ENCODE assay signal across 7 cellular contexts in the genomic region with DNA sequence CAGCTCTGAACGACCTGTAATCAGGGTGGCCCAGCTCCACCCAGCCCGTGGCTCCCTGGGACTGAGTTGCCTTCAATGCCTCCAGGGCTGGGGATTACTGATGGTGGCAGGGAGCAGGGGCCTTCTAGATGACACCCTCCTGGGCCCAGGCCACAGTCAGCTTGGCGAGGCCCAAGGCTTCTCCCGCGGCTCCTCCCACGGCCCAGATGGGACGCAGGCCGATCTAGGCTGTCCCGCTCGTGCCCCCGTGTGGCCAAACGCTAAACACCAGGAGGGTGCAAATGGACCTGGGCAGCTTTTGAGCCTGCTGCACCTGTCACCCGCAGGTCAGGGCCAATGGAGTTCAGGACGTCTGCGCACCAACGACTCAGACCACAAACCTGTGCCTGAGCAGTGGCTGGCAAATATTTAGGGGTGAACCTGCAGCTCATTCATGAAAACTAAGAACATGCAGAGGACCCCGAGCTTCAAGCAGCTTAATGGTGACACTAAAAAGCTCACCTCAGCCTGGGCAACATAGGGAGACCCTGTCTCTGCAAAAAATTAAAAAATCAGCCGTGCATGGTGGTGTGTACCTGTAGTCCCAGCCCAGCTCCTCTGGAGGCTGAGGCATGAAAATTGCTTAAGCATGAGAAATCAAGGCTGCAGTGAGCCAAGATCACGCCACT. TPM values are rescaled to one million over a fixed set of nuclear protein-coding genes. Genes with fewer than 3 reads are reported as not detected.
A peak's percentile ranks its signal among the peaks of the same experiment; 100 is the strongest.
DNase-seq lines count a peak whose midpoint lies in the region; ATAC-seq and TF ChIP-seq lines count a peak whose summit lies in the region.

No MANE protein-coding gene starts in this region.

- H3K36me3 ChIP-seq in left ventricle myocardium inferior, result no peaks in the 10 kb centered on the region

- no peak overlapping the region for H3K4me3 Mint-ChIP-seq in T-helper 17 cell

- DNase-seq in GM13976 (ENCODE audit: low spot score) (peak; percentile 90), NB4 (ENCODE audit: low read depth) (peak; percentile 78), T-helper 17 cell (peak; percentile 53 to 75 (median 57)), amniotic epithelial cell (ENCODE audit: low read depth) (peak; percentile 67), left ventricle myocardium inferior (peak; percentile 89), renal cortical epithelial cell (ENCODE audit: low read depth) (peak; percentile 52)

- H3K27me3 ChIP-seq in left ventricle myocardium inferior (ENCODE audit: low read depth), result no peaks in the 10 kb centered on the region

- no peak overlapping the region for H3K27ac Mint-ChIP-seq in T-helper 17 cell

- H3K4me3 ChIP-seq in NB4 (ENCODE audit: low read depth, low read length) (no peak overlapping the region), left ventricle myocardium inferior (no peak overlapping the region)

- peaks cover 8% of the 10 kb centered on the region for H3K4me1 Mint-ChIP-seq in T-helper 17 cell

- H3K4me1 ChIP-seq in left ventricle myocardium inferior, result peaks cover 12% of the 10 kb centered on the region

- in situ Hi-C loops in GM13976 (cut with MboI; ENCODE audit: low sequenced_read_pairs, unreplicated experiment), result loop anchor here (5.0 to 25.0 kb wide), 2 partner anchors 181 to 786 kb away; partner anchors contain the start of gene AKR1E2

- H3K27ac ChIP-seq in left ventricle myocardium inferior (replicated peaks), result peak overlapping the region; percentile 13

- no peak for TF ChIP-seq POLR2A in NB4 (IDR thresholded peaks at IDR 0.05; ENCODE audit: extremely low read depth, insufficient read length)

- H3K9me3 ChIP-seq in T-helper 17 cell (ENCODE audit: control insufficient read depth, low read length, poor library complexity, severe bottlenecking) (no peaks in the 10 kb centered on the region), left ventricle myocardium inferior (replicated peaks) (no peaks in the 10 kb centered on the region)

- ATAC-seq in HG02571 (IDR thresholded peaks at IDR 0.05; ENCODE audit: unreplicated experiment) (peak; percentile 85), T-helper 17 cell (peak; percentile 97)

- H3K27me3 Mint-ChIP-seq in T-helper 17 cell, result peaks cover 5% of the 10 kb centered on the region

- TF ChIP-seq CTCF in GM13976 (IDR thresholded peaks at IDR 0.05; ENCODE audit: borderline replicate concordance, control extremely low read depth, extremely low read depth, insufficient read depth, missing control alignments) (peak; percentile 95), NB4 (IDR thresholded peaks at IDR 0.05; ENCODE audit: low read depth, low read length) (peak; percentile 55), left ventricle myocardium inferior (IDR thresholded peaks at IDR 0.05; ENCODE audit: borderline replicate concordance) (peak; percentile 93)

- intact Hi-C loops in left ventricle myocardium inferior (cut with micrococcal nuclease), result loop anchor here (2.0 kb wide), 1 partner anchor 180 kb away; no protein-coding TSS in a partner anchor

- no peaks in the 10 kb centered on the region for H3K36me3 Mint-ChIP-seq in T-helper 17 cell (ENCODE audit: low read depth)

RNA-seq across cellular contexts. Expression of gene ASB13, which starts 43.2 kb away (rescaled TPM):
- total RNA-seq in T-helper 17 cell, result 10 to 100 TPM in 1 of 2 donors, 1 to 10 TPM in 1; 6.0 to 11.6 TPM
- total RNA-seq in left ventricle myocardium inferior, result 15.6 TPM
- total RNA-seq in renal cortical epithelial cell, result 12.7 and 16.6 TPM in 2 replicates
